In the genomic region with DNA sequence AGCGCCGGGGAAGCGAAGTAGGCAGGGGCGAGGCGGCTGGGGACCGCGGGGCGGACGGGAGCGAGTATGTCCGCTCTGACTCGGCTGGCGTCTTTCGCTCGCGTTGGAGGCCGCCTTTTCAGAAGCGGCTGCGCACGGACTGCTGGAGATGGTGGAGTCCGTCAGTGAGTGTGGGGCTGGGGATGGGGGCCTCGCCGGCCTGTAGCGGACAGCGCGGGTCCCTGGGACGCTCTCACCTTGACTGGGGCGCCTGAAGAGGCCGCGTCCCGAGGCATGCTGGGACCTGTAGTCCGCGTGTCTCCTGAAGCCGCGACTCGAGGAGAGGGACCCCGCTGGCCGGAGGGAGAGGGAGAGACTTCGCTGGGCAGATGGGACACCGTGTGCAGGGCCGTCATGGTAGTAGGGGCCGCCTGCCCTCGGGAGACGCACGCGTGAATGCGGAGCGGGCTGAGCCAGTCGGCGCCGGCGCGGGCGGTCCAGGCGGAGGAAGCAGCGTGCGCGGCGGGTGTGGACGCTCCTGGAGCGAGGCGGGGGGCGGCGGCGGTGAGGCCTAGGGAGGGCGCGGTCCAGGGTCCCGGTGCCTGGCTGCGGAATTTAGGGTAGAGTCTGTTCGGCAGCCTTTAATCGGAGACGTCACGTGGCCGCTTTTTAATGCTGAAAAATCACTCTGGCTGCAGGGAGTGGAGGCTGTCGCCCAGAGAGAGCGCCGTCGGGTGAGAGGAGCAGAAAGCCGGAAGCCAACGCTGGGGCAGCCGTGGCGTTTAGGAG, we compare ENCODE assay signal across 8 cellular contexts. TPM values are rescaled to one million over a fixed set of nuclear protein-coding genes. Genes with fewer than 3 reads are reported as not detected.
DNase-seq lines count a peak whose midpoint lies in the region; ATAC-seq and TF ChIP-seq lines count a peak whose summit lies in the region.

TSS of gene NDUFB2 (plus strand) at position 30 of the 768 bp plus-strand sequence. CDS start at position 67, 37 bp downstream.

- peak in 1 of 4 donors; percentile 90 for TF ChIP-seq POLR2A in stomach (IDR thresholded peaks at IDR 0.05)

- in situ Hi-C loops in Panc1 (cut with HindIII; ENCODE audit: low pct_unique_long_range_greater_than_20kb, low sequenced_read_pairs), result no loop called here

- H3K36me3 Mint-ChIP-seq in nephron (ENCODE audit: low read depth), result peaks cover 16% of the 10 kb centered on the region

- no peaks in the 10 kb centered on the region for H3K9me3 Mint-ChIP-seq in nephron

- H3K4me1 Mint-ChIP-seq in nephron, result peaks cover 33% of the 10 kb centered on the region

- H3K4me3 ChIP-seq in DOHH2 (ENCODE audit: low read length), result peak within 1 kb of the TSS; percentile 91
- H3K4me3 ChIP-seq in Panc1 (ENCODE audit: low read depth in 2 of 2, low read length in 2 of 2), result peak within 1 kb of the TSS; percentile 79 to 86
- H3K4me3 ChIP-seq in fibroblast of the aortic adventitia (ENCODE audit: low read depth, low read length), result peak within 1 kb of the TSS; percentile 99
- peak within 1 kb of the TSS; percentile 82 to 94 (median 89) for H3K4me3 ChIP-seq in stomach

- H3K79me2 ChIP-seq in DOHH2 (ENCODE audit: control insufficient read depth, low read length), result peaks cover 57% of the 10 kb centered on the region

- peaks cover 17% of the 10 kb centered on the region for H4K20me1 ChIP-seq in DOHH2 (ENCODE audit: control insufficient read depth, insufficient read depth, low read depth, low read length)

- H3K4me2 ChIP-seq in DOHH2 (ENCODE audit: low read length), result peak within 1 kb of the TSS; percentile 90

- POLR2A ChIA-PET in Panc1 (lab: Charles Lee), result interaction anchor here (0.6 kb wide), 1 partner anchor 315 kb away, joined by 3 read pairs; no protein-coding TSS in a partner anchor

- peak; percentile 51 for TF ChIP-seq CTCF in DOHH2 (IDR thresholded peaks at IDR 0.05; ENCODE audit: low read depth, low read length, poor library complexity, severe bottlenecking)
- TF ChIP-seq CTCF in Panc1 (IDR thresholded peaks at IDR 0.05), result no peak
- TF ChIP-seq CTCF in fibroblast of the aortic adventitia (IDR thresholded peaks at IDR 0.05; ENCODE audit: insufficient read depth, low read length), result no peak
- no peak for TF ChIP-seq CTCF in nephron (IDR thresholded peaks at IDR 0.05; ENCODE audit: unreplicated experiment in 3 of 3)
- TF ChIP-seq CTCF in stomach (IDR thresholded peaks at IDR 0.05), result no peak

- peak; percentile 93 for ATAC-seq in GM21528 (IDR thresholded peaks at IDR 0.05; ENCODE audit: low FRiP score, unreplicated experiment)
- peak; percentile 97 for ATAC-seq in Panc1

- intact Hi-C loops in Panc1 (cut with micrococcal nuclease; ENCODE audit: unreplicated experiment), result no loop called here
- intact Hi-C loops in stomach (cut with DNase I; ENCODE audit: low total_unique reads), result no loop called here

- H3K36me3 ChIP-seq in DOHH2 (ENCODE audit: control insufficient read depth, low read length) (peaks cover 50% of the 10 kb centered on the region), Panc1 (ENCODE audit: control insufficient read depth, insufficient read depth, low read length) (no peaks in the 10 kb centered on the region), stomach (peaks cover 0 to 18% (median 16%) of the 10 kb centered on the region in 4 donors)

- H3K4me3 Mint-ChIP-seq in nephron, result peak within 1 kb of the TSS; percentile 97 to 99 (median 97)

- peaks cover 25% of the 10 kb centered on the region for H3K4me1 ChIP-seq in DOHH2 (ENCODE audit: control insufficient read depth, low read length)
- peaks cover 20% of the 10 kb centered on the region for H3K4me1 ChIP-seq in Panc1 (ENCODE audit: control insufficient read depth, insufficient read depth, low read length)
- H3K4me1 ChIP-seq in stomach, result peaks cover 17 to 30% (median 27%) of the 10 kb centered on the region in 4 donors

- H3K27me3 ChIP-seq in DOHH2 (ENCODE audit: control insufficient read depth, low read length), result no peaks in the 10 kb centered on the region
- H3K27me3 ChIP-seq in Panc1 (ENCODE audit: control insufficient read depth, insufficient read depth, low read length), result no peaks in the 10 kb centered on the region
- H3K27me3 ChIP-seq in stomach, result no peaks in the 10 kb centered on the region

- CTCF ChIA-PET in Panc1 (lab: Charles Lee), result no interaction called here

- peak within 1 kb of the TSS; percentile 58 for H3K27ac ChIP-seq in DOHH2 (ENCODE audit: low read depth, low read length)
- H3K27ac ChIP-seq in Panc1 (ENCODE audit: low read length), result peak within 1 kb of the TSS; percentile 71
- peak within 1 kb of the TSS; percentile 96 to 98 (median 97) for H3K27ac ChIP-seq in stomach

- DNase-seq in HuH-7 (ENCODE audit: low spot score), result peak; percentile 89
- peak; percentile 70 for DNase-seq in Panc1 (ENCODE audit: low read depth, low spot score)
- peak; percentile 66 for DNase-seq in activated T-helper 9 cell treated with anti-CD3 and anti-CD28 coated beads, Interleukin-2, amount 50 U/mL, for 16 hours (ENCODE audit: low read depth)
- DNase-seq in fibroblast of the aortic adventitia (ENCODE audit: low read depth), result peak; percentile 73
- peak; percentile 62 for DNase-seq in stomach

- H3K9me3 ChIP-seq in DOHH2 (ENCODE audit: control insufficient read depth, insufficient read depth, low read length) (no peaks in the 10 kb centered on the region), Panc1 (ENCODE audit: control insufficient read depth, insufficient read depth, low read depth, low read length) (no peaks in the 10 kb centered on the region), stomach (no peaks in the 10 kb centered on the region)

- 0 to 1% (median 0%) methylated on average over 36 to 82 of the region's 82 CpGs for WGBS in stomach, 5 donors

- peaks cover 5% of the 10 kb centered on the region; the same call in 1 of the 2 replicates for H3F3A ChIP-seq in DOHH2 (ENCODE audit: control insufficient read depth, insufficient read depth)

- no peak for TF ChIP-seq EP300 in stomach (IDR thresholded peaks at IDR 0.05)

- no TSS peak for BruUV-seq in Panc1 (replicated peaks; lab: Mats Ljungman, UMichigan)

- H3K27ac Mint-ChIP-seq in nephron, result peak within 1 kb of the TSS; percentile 96 to 100 (median 100)

- no peaks in the 10 kb centered on the region for H3K27me3 Mint-ChIP-seq in nephron (ENCODE audit: low read depth)

- no peaks in the 10 kb centered on the region for H3K9me2 ChIP-seq in DOHH2 (replicated peaks; ENCODE audit: control insufficient read depth, low read length)

RNA-seq across cellular contexts. Expression of gene NDUFB2, which starts in this region (rescaled TPM):
- total RNA-seq in Panc1 (2021; ENCODE audit: unreplicated experiment) (246 TPM), fibroblast of the aortic adventitia (ENCODE audit: low replicate concordance) (89.5 and 161 TPM in 2 replicates), stomach (100 to 1,000 TPM in 1 of 5 donors, 10 to 100 TPM in 4; 25.2 to 104 (median 89.3) TPM)
- polyA plus RNA-seq in Panc1 (2012; ENCODE audit: insufficient read length), result 265 TPM
- polyA plus RNA-seq in stomach, result 100 to 1,000 TPM; 311 to 608 (median 464) TPM

Comparison
In these comparisons a context has a peak if more than half of its experiments do, and no peak if none do; other contexts are left out.
1. Peak in every context shown above with its lines: DNase-seq, ATAC-seq, H3K4me3 ChIP-seq and H3K27ac ChIP-seq.